Comparison of ENCODE assay signal across 8 cellular contexts in genomic region chr14:61561657-61562276, GRCh38.
A peak's percentile ranks its signal among the peaks of the same experiment; 100 is the strongest.
DNase-seq lines count a peak whose midpoint lies in the region; ATAC-seq and TF ChIP-seq lines count a peak whose summit lies in the region.

No MANE protein-coding gene starts in this region.

- TF ChIP-seq POLR2A in adrenal gland (IDR thresholded peaks at IDR 0.05): peak in 1 of 2 donors; percentile 68
- no peak for TF ChIP-seq POLR2A in stomach (IDR thresholded peaks at IDR 0.05)

- peak; percentile 98 for DNase-seq in A172 (ENCODE audit: low spot score)
- DNase-seq in HPDE6-E6E7 (ENCODE audit: extremely low spot score): peak; percentile 82
- peak; percentile 82 to 96 (median 94) for DNase-seq in adrenal gland
- peak; percentile 43 for DNase-seq in iPS-NIHi11 (ENCODE audit: low spot score)
- peak; percentile 84 for DNase-seq in stomach
- DNase-seq in NCI-H2081 treated with DMSO at 0.1 percent for 48 hours (lab: John Stamatoyannopoulos, UW): no peak
- no peak for DNase-seq in NCI-H2227 treated with DMSO at 0.1 percent for 48 hours (lab: John Stamatoyannopoulos, UW)

- H3K9me3 ChIP-seq in adrenal gland (replicated peaks in 1 of 3) (no peaks in the 10 kb centered on the region), stomach (no peaks in the 10 kb centered on the region)

- no peaks in the 10 kb centered on the region for H3K36me3 ChIP-seq in adrenal gland (replicated peaks in 1 of 2)
- no peaks in the 10 kb centered on the region for H3K36me3 ChIP-seq in stomach

- H3K27ac ChIP-seq in adrenal gland (peak overlapping the region; percentile 84 to 97 (median 95)), stomach (peak overlapping the region; percentile 36 to 93 (median 84))

- H3K4me1 ChIP-seq in adrenal gland (replicated peaks in 1 of 2) (peaks cover 39 to 61% of the 10 kb centered on the region in 2 donors), stomach (peaks cover 35 to 79% (median 45%) of the 10 kb centered on the region in 4 donors)

- H3K4me3 ChIP-seq in adrenal gland: no peak overlapping the region
- no peak overlapping the region for H3K4me3 ChIP-seq in stomach

- peak in 2 of 6 experiments; percentile 18 to 23 for TF ChIP-seq CTCF in adrenal gland (IDR thresholded peaks at IDR 0.05)
- TF ChIP-seq CTCF in stomach (IDR thresholded peaks at IDR 0.05): no peak

- ATAC-seq in HG03342 (IDR thresholded peaks at IDR 0.05; ENCODE audit: unreplicated experiment): no peak

- TF ChIP-seq EP300 in stomach (IDR thresholded peaks at IDR 0.05): peak; percentile 82

- intact Hi-C loops in adrenal gland (cut with DNase I) (no loop called here), stomach (cut with DNase I; ENCODE audit: low total_unique reads) (no loop called here)

- 27 to 35% (median 29%) methylated on average over 6 to 8 of the region's 8 CpGs for WGBS in adrenal gland, 4 donors
- 51 to 58% (median 55%) methylated on average over 6 to 8 of the region's 8 CpGs for WGBS in stomach, 5 donors

- H3K27me3 ChIP-seq in adrenal gland (no peaks in the 10 kb centered on the region), stomach (no peaks in the 10 kb centered on the region)

Comparison
In these comparisons a context has a peak if more than half of its experiments do, and no peak if none do; other contexts are left out.
1. DNase-seq: peak in A172 (single experiment), HPDE6-E6E7 (single experiment), adrenal gland (7 of 7), iPS-NIHi11 (single experiment) and stomach (single experiment); none in NCI-H2081 treated with DMSO at 0.1 percent for 48 hours (single experiment) and NCI-H2227 treated with DMSO at 0.1 percent for 48 hours (single experiment).